ENCODE assay signal across 8 cellular contexts in genomic region chr12:123601602-123602489, GRCh38. TPM values are rescaled to one million over a fixed set of nuclear protein-coding genes. Genes with fewer than 3 reads are reported as not detected.
DNase-seq lines count a peak whose midpoint lies in the region; FAIRE-seq and TF ChIP-seq lines count a peak whose summit lies in the region.

Gene DDX55 (plus strand): TSS chr12:123602099. CDS start chr12:123602149, 50 bp downstream.

- H3K4me3 ChIP-seq in Loucy (ENCODE audit: low read length, poor library complexity, severe bottlenecking) (peak within 1 kb of the TSS; percentile 100), SK-N-SH (ENCODE audit: low read depth in 2 of 2, low read length in 1 of 2) (peak within 1 kb of the TSS; percentile 86 to 93), ovary (peak within 1 kb of the TSS; percentile 94), thymus (ENCODE audit: low read length) (peak within 1 kb of the TSS; percentile 84)

- no peak for FAIRE-seq in H54 (lab: Jason Lieb, UNC)

- H3F3A ChIP-seq in Loucy (ENCODE audit: low read depth) (peaks cover 13% of the 10 kb centered on the region; the same call in 1 of the 2 replicates), SK-N-SH (replicated peaks; ENCODE audit: insufficient read depth) (peaks cover 29% of the 10 kb centered on the region)

- H3K4me2 ChIP-seq in Loucy (ENCODE audit: low read depth, low read length, poor library complexity, severe bottlenecking) (peak within 1 kb of the TSS; percentile 96), SK-N-SH (peak within 1 kb of the TSS; percentile 81)

- peaks cover 27% of the 10 kb centered on the region for H4K20me1 ChIP-seq in Loucy (ENCODE audit: insufficient read depth, low read length, poor library complexity, severe bottlenecking)
- H4K20me1 ChIP-seq in SK-N-SH (ENCODE audit: insufficient read depth) = no peaks in the 10 kb centered on the region

- peaks cover 68% of the 10 kb centered on the region for H3K79me2 ChIP-seq in Loucy (ENCODE audit: insufficient read depth, low read length)
- peaks cover 85% of the 10 kb centered on the region for H3K79me2 ChIP-seq in SK-N-SH (ENCODE audit: insufficient read depth)

- H3K9me3 ChIP-seq in Loucy (ENCODE audit: insufficient read depth, low read depth, low read length) (no peaks in the 10 kb centered on the region), SK-N-SH (no peaks in the 10 kb centered on the region), ovary (no peaks in the 10 kb centered on the region), thymus (ENCODE audit: control insufficient read depth) (no peaks in the 10 kb centered on the region)

- H3K27me3 ChIP-seq in Loucy (ENCODE audit: insufficient read depth, low read length, poor library complexity, severe bottlenecking) (no peaks in the 10 kb centered on the region), SK-N-SH (ENCODE audit: insufficient read depth) (no peaks in the 10 kb centered on the region), ovary (no peaks in the 10 kb centered on the region), thymus (ENCODE audit: control insufficient read depth, insufficient read depth) (no peaks in the 10 kb centered on the region)

- CTCF ChIA-PET in SK-N-SH (lab: Yijun Ruan, JAX) = interaction anchor here (0.7 to 1.9 kb wide), 11 partner anchors 12 to 434 kb away, joined by 3 to 6 read pairs (median 3); partner anchors contain the start of genes MPHOSPH9 and MTRFR

- WGBS in SK-N-SH (ENCODE audit: low lambda C conversion rate) = 0% methylated on average over 19 of the region's 81 CpGs
- WGBS in ovary, 3 donors = 0 to 1% (median 0%) methylated on average over 56 to 81 of the region's 81 CpGs
- under 1% methylated on average over 81 of the region's 81 CpGs for WGBS in thymus

- intact Hi-C loops in ovary (cut with DNase I) = loop anchor here in 1 of 4 donors (10.0 kb wide), 1 partner anchor 337 kb away; no protein-coding TSS in a partner anchor

- H3K27ac ChIP-seq in SK-N-SH (ENCODE audit: low read depth in 2 of 2, low read length in 1 of 2) = peak within 1 kb of the TSS; percentile 81 to 85
- peak within 1 kb of the TSS; percentile 71 for H3K27ac ChIP-seq in ovary
- H3K27ac ChIP-seq in thymus (ENCODE audit: low read depth) = peak within 1 kb of the TSS; percentile 85

- TF ChIP-seq POLR2A in H54 (IDR thresholded peaks at IDR 0.05; ENCODE audit: low read depth, low read length) (peak; percentile 94), ovary (IDR thresholded peaks at IDR 0.05) (peak; percentile 62)

- POLR2A ChIA-PET in SK-N-SH (lab: Yijun Ruan, JAX) = interaction anchor here (0.6 to 1.6 kb wide), 7 partner anchors 11 to 395 kb away, joined by 3 to 5 read pairs (median 4); partner anchors contain the start of genes MPHOSPH9, MTRFR and TMED2

- H2AFZ ChIP-seq in Loucy (ENCODE audit: low read length) (peak within 1 kb of the TSS; percentile 98), SK-N-SH (ENCODE audit: low read depth) (peak within 1 kb of the TSS; percentile 91)

- TF ChIP-seq EP300 in SK-N-SH (IDR thresholded peaks at IDR 0.05; ENCODE audit: borderline replicate concordance in 1 of 2, low read depth in 1 of 2, low read length in 1 of 2) (peak in 1 of 2 experiments; percentile 19; a peak in 1 of 4 replicates), ovary (IDR thresholded peaks at IDR 0.05) (no peak)

- H3K9me2 ChIP-seq in Loucy (replicated peaks; ENCODE audit: low read depth, low read length) (no peaks in the 10 kb centered on the region), SK-N-SH (no peaks in the 10 kb centered on the region)

- H3K4me1 ChIP-seq in Loucy (ENCODE audit: insufficient read depth, low read length, poor library complexity, severe bottlenecking) (peaks cover 29% of the 10 kb centered on the region), SK-N-SH (ENCODE audit: control insufficient read depth in 1 of 2, insufficient read depth in 2 of 2, low read depth in 1 of 2, low read length in 1 of 2) (peaks cover 4 to 7% of the 10 kb centered on the region in 2 experiments; a peak in 1 of 4 replicates), ovary (ENCODE audit: insufficient read depth) (peaks cover 3% of the 10 kb centered on the region), thymus (ENCODE audit: control insufficient read depth, insufficient read depth, low read length) (peaks cover 6% of the 10 kb centered on the region)

- peak; percentile 57 for TF ChIP-seq RAD21 in SK-N-SH (IDR thresholded peaks at IDR 0.05; ENCODE audit: low read length)

- peaks cover 37% of the 10 kb centered on the region for H3K36me3 ChIP-seq in Loucy (ENCODE audit: insufficient read depth, low read length)
- peaks cover 36 to 49% of the 10 kb centered on the region in 2 experiments for H3K36me3 ChIP-seq in SK-N-SH (replicated peaks in 1 of 2; ENCODE audit: control insufficient read depth in 1 of 2, insufficient read depth in 2 of 2, low read length in 1 of 2)
- H3K36me3 ChIP-seq in ovary = no peaks in the 10 kb centered on the region
- peaks cover 21% of the 10 kb centered on the region for H3K36me3 ChIP-seq in thymus (ENCODE audit: control insufficient read depth, insufficient read depth)

- H3K9ac ChIP-seq in Loucy (ENCODE audit: low read depth, low read length, poor library complexity, severe bottlenecking) (peak within 1 kb of the TSS; percentile 97), SK-N-SH (peak within 1 kb of the TSS; percentile 95)

- peak; percentile 49 for TF ChIP-seq CTCF in Loucy (conservative IDR thresholded peaks at IDR 0.05; ENCODE audit: low read length)
- peak; percentile 63 for TF ChIP-seq CTCF in SK-N-SH (IDR thresholded peaks at IDR 0.05)
- peak; percentile 22 to 85 (median 40) for TF ChIP-seq CTCF in ovary (IDR thresholded peaks at IDR 0.05)

- DNase-seq in GF-D8 (lab: John Stamatoyannopoulos, UW) (peak; percentile 48), H54 (ENCODE audit: insufficient read length, low spot score) (peak; percentile 80), SK-N-SH (peak; percentile 91), glomerular visceral epithelial cell (ENCODE audit: extremely low spot score) (peak; percentile 82), ovary (peak; percentile 71 to 85 (median 76))
- DNase-seq in activated naive CD4-positive, alpha-beta T cell treated with anti-CD3 and anti-CD28 coated beads, Interleukin-2, amount 50 U/mL, for 16 hours = peak; percentile 85

TF ChIP-seq in SK-N-SH, 30 proteins besides CTCF, POLR2A, EP300 and RAD21 (continues in another document):
- TF ChIP-seq GATA2 (CRISPR knock-in tag; IDR thresholded peaks at IDR 0.05) (peak; percentile 35; the same call in 1 of the 2 replicates), SIN3A (IDR thresholded peaks at IDR 0.05; ENCODE audit: borderline replicate concordance, low read depth, low read length) (peak; percentile 86), REST (IDR thresholded peaks at IDR 0.05; ENCODE audit: low read depth, low read length) (peak; percentile 73), TCF12 (IDR thresholded peaks at IDR 0.05) (peak; percentile 16; the same call in 1 of the 2 replicates), RCOR1 (IDR thresholded peaks at IDR 0.05; ENCODE audit: low read length) (peak; percentile 1; the same call in 1 of the 2 replicates), FOSL2 (IDR thresholded peaks at IDR 0.05; ENCODE audit: borderline replicate concordance, low read depth) (no peak), MXI1 (IDR thresholded peaks at IDR 0.05; ENCODE audit: low read depth, low read length) (peak; percentile 97), FOXJ3 (CRISPR knock-in tag; IDR thresholded peaks at IDR 0.05) (no peak; the same call in 1 of the 2 replicates), SMC3 (IDR thresholded peaks at IDR 0.05; ENCODE audit: low read depth, low read length) (0 out of 2 replicates have a peak, but pooled peaks have one; percentile 2), RXRA (IDR thresholded peaks at IDR 0.05; ENCODE audit: borderline replicate concordance, low read depth) (no peak), YY1 (IDR thresholded peaks at IDR 0.05; ENCODE audit: low read depth) (peak; percentile 79; the same call in 1 of the 2 replicates), IRF3 (IDR thresholded peaks at IDR 0.05; ENCODE audit: low read depth, low read length) (no peak), MEF2A (IDR thresholded peaks at IDR 0.05; ENCODE audit: borderline replicate concordance, low read depth) (no peak)

RNA-seq across cellular contexts. Expression of gene DDX55, which starts in this region (rescaled TPM):
- 25.8 and 32.0 TPM in 2 replicates for polyA plus RNA-seq in SK-N-SH (2012; rRNA removed)
- 16.2 and 19.1 TPM in 2 replicates for polyA plus RNA-seq in SK-N-SH (2012; cell fraction: cytosol; rRNA removed)
- 92.0 and 108 TPM in 2 replicates for polyA plus RNA-seq in SK-N-SH (2012; cell fraction: nucleus; rRNA removed)
- total RNA-seq in ovary = 10 to 100 TPM; 12.0 to 26.6 (median 19.1) TPM
- 10 to 100 TPM; 16.2 to 18.3 TPM for polyA plus RNA-seq in ovary
- polyA plus RNA-seq in thymus = 19.5 TPM

Comparison
In these comparisons a context has a peak if more than half of its experiments do, and no peak if none do; other contexts are left out.
1. Peak in every context shown above with its lines: DNase-seq, H3K4me3 ChIP-seq and H3K27ac ChIP-seq.